In genomic region chr7:157016024-157016351, GRCh38 we compare ENCODE assay signal across 14 cellular contexts.
DNase-seq lines count a peak whose midpoint lies in the region; ATAC-seq and TF ChIP-seq lines count a peak whose summit lies in the region.
"Had no signal": no experiment of that assay in that cellular context is flagged by ENCODE, and none has a peak within 500 bp of the region (broad histone marks: within the 10 kb centered on the region; RNA-seq: fewer than 3 reads in every experiment).

No MANE protein-coding gene starts in this region.

- H3K4me3 ChIP-seq in GM12865 (ENCODE audit: low read depth, low read length) = peak overlapping the region; percentile 29
- H3K4me3 ChIP-seq: body of pancreas, tibial artery had no signal

- no peak for TF ChIP-seq CTCF in GM12865 (IDR thresholded peaks at IDR 0.05; ENCODE audit: insufficient read depth, low read depth, low read length, missing control alignments)

- no peak for DNase-seq in GM12865 (ENCODE audit: low read depth)
- peak; percentile 37 for DNase-seq in NCI-H69 (lab: John Stamatoyannopoulos, UW)
- no peak for DNase-seq in AML-193 (lab: John Stamatoyannopoulos, UW)
- DNase-seq in inferior parietal cortex (ENCODE audit: extremely low spot score) = no peak
- no peak for DNase-seq in effector CD4-positive, alpha-beta T cell
- DNase-seq: activated naive CD4-positive, alpha-beta T cell; Calu3; left ventricle myocardium superior; naive B cell had no signal

- peak; percentile 22 for ATAC-seq in GM19324 (IDR thresholded peaks at IDR 0.05; ENCODE audit: low FRiP score, unreplicated experiment)
- ATAC-seq in HG02798 (IDR thresholded peaks at IDR 0.05; ENCODE audit: poor library complexity, unreplicated experiment) = peak; percentile 17
- no peak for ATAC-seq in HG03439 (IDR thresholded peaks at IDR 0.05; ENCODE audit: unreplicated experiment)
- ATAC-seq: body of pancreas, left ventricle myocardium superior had no signal
